In genomic region chr6:84719152-84719551, GRCh38 we compare ENCODE assay signal across 9 cellular contexts. TPM values are rescaled to one million over a fixed set of nuclear protein-coding genes. Genes with fewer than 3 reads are reported as not detected.
"Had no signal": no experiment of that assay in that cellular context is flagged by ENCODE, and none has a peak within 500 bp of the region (broad histone marks: within the 10 kb centered on the region; RNA-seq: fewer than 3 reads in every experiment).

No MANE protein-coding gene starts in this region.

- H3K27ac ChIP-seq: GM23248 had no signal

- H3K4me2 ChIP-seq: GM23338 had no signal

- H3K9ac ChIP-seq: GM23248 had no signal

- H3K4me1 ChIP-seq: HAP-1 had no signal

- H3K9me3 ChIP-seq: HAP-1 had no signal

- DNase-seq: GM23248, GOT3, H7, H9, HCEC 1CT, HFFc6 had no signal

- H3K4me1 Mint-ChIP-seq: GM23338 had no signal

- H3K4me3 ChIP-seq: GM23248, GM23338, HAP-1 had no signal

- H3K36me3 ChIP-seq: HAP-1 had no signal

- H3K9me3 Mint-ChIP-seq: GM23338, H9, HFFc6 had no signal

- H3K4me3 Mint-ChIP-seq: GM23338, H9, HFFc6 had no signal

- H3K27ac Mint-ChIP-seq: GM23338, H9, HFFc6 had no signal

RNA-seq across cellular contexts. Expression of gene TBX18, which starts 45.2 kb away (rescaled TPM):
- total RNA-seq: H1, H9 had no signal
- polyA plus RNA-seq: GM23338 had no signal
